ENCODE assay signal across 1 cellular context in the genomic region with DNA sequence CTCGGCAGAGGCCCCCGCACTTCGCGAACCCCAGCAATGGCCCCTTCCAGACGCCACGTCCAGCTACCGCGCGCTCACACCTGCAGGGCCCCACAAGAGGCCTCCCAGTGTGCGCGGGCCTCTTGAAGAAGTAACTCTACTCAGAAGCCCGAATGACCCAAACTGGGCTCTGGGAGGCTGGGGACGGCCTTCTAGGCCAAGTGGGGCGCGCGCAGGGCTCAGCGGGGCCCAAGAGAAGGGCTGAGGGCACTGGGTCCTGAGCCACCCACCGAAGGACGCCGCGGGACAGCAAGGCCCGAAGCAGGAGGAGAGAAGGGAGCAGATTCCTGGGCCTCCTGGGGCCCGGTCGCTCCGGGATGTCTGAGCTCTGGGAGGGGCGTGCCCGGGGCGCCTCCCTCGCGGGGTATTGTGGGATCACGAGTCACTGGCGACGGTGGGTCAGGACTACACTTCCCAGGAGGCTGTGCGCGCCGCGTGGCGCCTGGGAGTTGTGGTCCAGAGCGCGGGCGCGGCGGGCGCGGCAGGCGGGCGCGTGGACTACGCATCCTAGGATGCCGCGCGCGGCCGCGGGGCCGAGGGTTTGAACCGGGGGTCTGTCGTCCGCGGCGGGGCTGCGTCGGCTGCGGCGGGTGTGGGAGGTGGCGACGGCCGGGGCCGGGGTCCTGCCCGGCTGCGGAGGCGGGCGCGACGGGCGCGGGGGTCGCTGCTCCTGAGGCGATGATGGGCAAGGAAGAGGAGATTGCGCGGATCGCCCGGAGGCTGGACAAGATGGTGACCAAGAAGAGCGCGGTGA.
TF ChIP-seq lines count a peak whose summit lies in the region.

A gene (plus strand): TSS at position 603 of the 793 bp plus-strand sequence. CDS start 115 bp downstream, at position 718.

TF ChIP-seq in HEK293, 187 proteins besides CTCF, POLR2A, EP300 and RAD21 (continued from another document and continues in another):
- TF ChIP-seq ZNF138 (tag by site-specific recombination; IDR thresholded peaks at IDR 0.05; ENCODE audit: borderline replicate concordance) = no peak
- peak; percentile 85 for TF ChIP-seq ZNF335 (tag by site-specific recombination; conservative IDR thresholded peaks at IDR 0.05)
- no peak for TF ChIP-seq ZNF214 (tag by site-specific recombination; IDR thresholded peaks at IDR 0.05; ENCODE audit: borderline replicate concordance)
- TF ChIP-seq ZNF707 (tag by site-specific recombination; IDR thresholded peaks at IDR 0.05) = no peak
- TF ChIP-seq ZNF266 (tag by site-specific recombination; IDR thresholded peaks at IDR 0.05; ENCODE audit: low read depth) = no peak
- TF ChIP-seq, protein P1, sequence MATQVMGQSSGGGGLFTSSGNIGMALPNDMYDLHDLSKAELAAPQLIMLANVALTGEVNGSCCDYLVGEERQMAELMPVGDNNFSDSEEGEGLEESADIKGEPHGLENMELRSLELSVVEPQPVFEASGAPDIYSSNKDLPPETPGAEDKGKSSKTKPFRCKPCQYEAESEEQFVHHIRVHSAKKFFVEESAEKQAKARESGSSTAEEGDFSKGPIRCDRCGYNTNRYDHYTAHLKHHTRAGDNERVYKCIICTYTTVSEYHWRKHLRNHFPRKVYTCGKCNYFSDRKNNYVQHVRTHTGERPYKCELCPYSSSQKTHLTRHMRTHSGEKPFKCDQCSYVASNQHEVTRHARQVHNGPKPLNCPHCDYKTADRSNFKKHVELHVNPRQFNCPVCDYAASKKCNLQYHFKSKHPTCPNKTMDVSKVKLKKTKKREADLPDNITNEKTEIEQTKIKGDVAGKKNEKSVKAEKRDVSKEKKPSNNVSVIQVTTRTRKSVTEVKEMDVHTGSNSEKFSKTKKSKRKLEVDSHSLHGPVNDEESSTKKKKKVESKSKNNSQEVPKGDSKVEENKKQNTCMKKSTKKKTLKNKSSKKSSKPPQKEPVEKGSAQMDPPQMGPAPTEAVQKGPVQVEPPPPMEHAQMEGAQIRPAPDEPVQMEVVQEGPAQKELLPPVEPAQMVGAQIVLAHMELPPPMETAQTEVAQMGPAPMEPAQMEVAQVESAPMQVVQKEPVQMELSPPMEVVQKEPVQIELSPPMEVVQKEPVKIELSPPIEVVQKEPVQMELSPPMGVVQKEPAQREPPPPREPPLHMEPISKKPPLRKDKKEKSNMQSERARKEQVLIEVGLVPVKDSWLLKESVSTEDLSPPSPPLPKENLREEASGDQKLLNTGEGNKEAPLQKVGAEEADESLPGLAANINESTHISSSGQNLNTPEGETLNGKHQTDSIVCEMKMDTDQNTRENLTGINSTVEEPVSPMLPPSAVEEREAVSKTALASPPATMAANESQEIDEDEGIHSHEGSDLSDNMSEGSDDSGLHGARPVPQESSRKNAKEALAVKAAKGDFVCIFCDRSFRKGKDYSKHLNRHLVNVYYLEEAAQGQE (tag by site-specific recombination; IDR thresholded peaks at IDR 0.05) = 0 out of 2 replicates have a peak, but pooled peaks have one; percentile 42
- TF ChIP-seq ZNF510 (tag by site-specific recombination; IDR thresholded peaks at IDR 0.05; ENCODE audit: insufficient replicate concordance) = no peak
- TF ChIP-seq ZNF791 (tag by site-specific recombination; IDR thresholded peaks at IDR 0.05) = no peak
- TF ChIP-seq ZNF610 (tag by site-specific recombination; IDR thresholded peaks at IDR 0.05; ENCODE audit: borderline replicate concordance) = no peak
- TF ChIP-seq KLF7 (tag by site-specific recombination; IDR thresholded peaks at IDR 0.05; ENCODE audit: borderline replicate concordance) = peak; percentile 76; the same call in 1 of the 2 replicates
- 0 out of 2 replicates have a peak, but pooled peaks have one; percentile 18 for TF ChIP-seq ZFP37 (tag by site-specific recombination; IDR thresholded peaks at IDR 0.05)
- TF ChIP-seq SCRT2 (tag by site-specific recombination; IDR thresholded peaks at IDR 0.05) = no peak
- TF ChIP-seq, protein P2, sequence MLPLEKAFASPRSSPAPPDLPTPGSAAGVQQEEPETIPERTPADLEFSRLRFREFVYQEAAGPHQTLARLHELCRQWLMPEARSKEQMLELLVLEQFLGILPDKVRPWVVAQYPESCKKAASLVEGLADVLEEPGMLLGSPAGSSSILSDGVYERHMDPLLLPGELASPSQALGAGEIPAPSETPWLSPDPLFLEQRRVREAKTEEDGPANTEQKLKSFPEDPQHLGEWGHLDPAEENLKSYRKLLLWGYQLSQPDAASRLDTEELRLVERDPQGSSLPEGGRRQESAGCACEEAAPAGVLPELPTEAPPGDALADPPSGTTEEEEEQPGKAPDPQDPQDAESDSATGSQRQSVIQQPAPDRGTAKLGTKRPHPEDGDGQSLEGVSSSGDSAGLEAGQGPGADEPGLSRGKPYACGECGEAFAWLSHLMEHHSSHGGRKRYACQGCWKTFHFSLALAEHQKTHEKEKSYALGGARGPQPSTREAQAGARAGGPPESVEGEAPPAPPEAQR (tag by site-specific recombination; IDR thresholded peaks at IDR 0.05) = 0 out of 2 replicates have a peak, but pooled peaks have one; percentile 56
- TF ChIP-seq ZNF433 (tag by site-specific recombination; IDR thresholded peaks at IDR 0.05; ENCODE audit: low read depth) = no peak
- no peak for TF ChIP-seq ZNF571 (tag by site-specific recombination; IDR thresholded peaks at IDR 0.05)
- no peak for TF ChIP-seq ZNF747 (tag by site-specific recombination; IDR thresholded peaks at IDR 0.05)
- no peak for TF ChIP-seq ZNF184 (tag by site-specific recombination; IDR thresholded peaks at IDR 0.05)
- no peak for TF ChIP-seq FEZF1 (tag by site-specific recombination; IDR thresholded peaks at IDR 0.05)
- TF ChIP-seq ZNF274 (IDR thresholded peaks at IDR 0.05; ENCODE audit: low read length) = no peak
- no peak for TF ChIP-seq ZNF274 (tag by site-specific recombination; IDR thresholded peaks at IDR 0.05; ENCODE audit: borderline replicate concordance)
- peak; percentile 14; the same call in 1 of the 2 replicates for TF ChIP-seq ZSCAN30 (tag by site-specific recombination; IDR thresholded peaks at IDR 0.05)
- no peak for TF ChIP-seq ZNF664 (tag by site-specific recombination; IDR thresholded peaks at IDR 0.05)
- peak; percentile 82 for TF ChIP-seq ZBTB17 (tag by site-specific recombination; IDR thresholded peaks at IDR 0.05)
- TF ChIP-seq BCL11B (tag by site-specific recombination; IDR thresholded peaks at IDR 0.05; ENCODE audit: low read depth) = no peak
- TF ChIP-seq, protein P3, sequence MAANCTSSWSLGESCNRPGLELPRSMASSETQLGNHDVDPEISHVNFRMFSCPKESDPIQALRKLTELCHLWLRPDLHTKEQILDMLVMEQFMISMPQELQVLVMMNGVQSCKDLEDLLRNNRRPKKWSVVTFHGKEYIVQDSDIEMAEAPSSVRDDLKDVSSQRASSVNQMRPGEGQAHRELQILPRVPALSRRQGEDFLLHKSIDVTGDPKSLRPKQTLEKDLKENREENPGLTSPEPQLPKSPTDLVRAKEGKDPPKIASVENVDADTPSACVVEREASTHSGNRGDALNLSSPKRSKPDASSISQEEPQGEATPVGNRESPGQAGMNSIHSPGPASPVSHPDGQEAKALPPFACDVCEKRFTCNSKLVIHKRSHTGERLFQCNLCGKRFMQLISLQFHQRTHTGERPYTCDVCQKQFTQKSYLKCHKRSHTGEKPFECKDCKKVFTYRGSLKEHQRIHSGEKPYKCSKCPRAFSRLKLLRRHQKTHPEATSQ (tag by site-specific recombination; IDR thresholded peaks at IDR 0.05) = no peak
- TF ChIP-seq, protein P4, sequence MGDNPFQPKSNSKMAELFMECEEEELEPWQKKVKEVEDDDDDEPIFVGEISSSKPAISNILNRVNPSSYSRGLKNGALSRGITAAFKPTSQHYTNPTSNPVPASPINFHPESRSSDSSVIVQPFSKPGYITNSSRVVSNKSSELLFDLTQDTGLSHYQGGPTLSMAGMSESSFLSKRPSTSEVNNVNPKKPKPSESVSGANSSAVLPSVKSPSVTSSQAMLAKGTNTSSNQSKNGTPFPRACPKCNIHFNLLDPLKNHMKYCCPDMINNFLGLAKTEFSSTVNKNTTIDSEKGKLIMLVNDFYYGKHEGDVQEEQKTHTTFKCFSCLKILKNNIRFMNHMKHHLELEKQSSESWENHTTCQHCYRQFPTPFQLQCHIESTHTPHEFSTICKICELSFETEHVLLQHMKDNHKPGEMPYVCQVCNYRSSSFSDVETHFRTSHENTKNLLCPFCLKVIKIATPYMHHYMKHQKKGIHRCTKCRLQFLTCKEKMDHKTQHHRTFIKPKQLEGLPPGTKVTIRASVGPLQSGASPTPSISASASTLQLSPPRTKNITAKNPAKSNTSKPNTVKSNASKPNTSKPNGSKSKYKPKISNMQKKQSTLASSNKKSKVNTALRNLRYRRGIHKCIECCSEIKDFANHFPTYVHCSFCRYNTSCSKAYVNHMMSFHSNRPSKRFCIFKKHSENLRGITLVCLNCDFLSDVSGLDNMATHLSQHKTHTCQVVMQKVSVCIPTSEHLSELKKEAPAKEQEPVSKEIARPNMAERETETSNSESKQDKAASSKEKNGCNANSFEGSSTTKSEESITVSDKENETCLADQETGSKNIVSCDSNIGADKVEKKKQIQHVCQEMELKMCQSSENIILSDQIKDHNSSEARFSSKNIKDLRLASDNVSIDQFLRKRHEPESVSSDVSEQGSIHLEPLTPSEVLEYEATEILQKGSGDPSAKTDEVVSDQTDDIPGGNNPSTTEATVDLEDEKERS (tag by site-specific recombination; IDR thresholded peaks at IDR 0.05) = no peak
- no peak for TF ChIP-seq ZNF549 (tag by site-specific recombination; IDR thresholded peaks at IDR 0.05)
- no peak for TF ChIP-seq ZNF701 (tag by site-specific recombination; IDR thresholded peaks at IDR 0.05)
- TF ChIP-seq ZNF830 (tag by site-specific recombination; IDR thresholded peaks at IDR 0.05; ENCODE audit: low read depth) = no peak
- TF ChIP-seq ZNF768 (tag by site-specific recombination; IDR thresholded peaks at IDR 0.05) = no peak
- TF ChIP-seq ZNF423 (tag by site-specific recombination; IDR thresholded peaks at IDR 0.05) = peak; percentile 96
- no peak; the same call in 1 of the 2 replicates for TF ChIP-seq ZFHX2 (tag by site-specific recombination; conservative IDR thresholded peaks at IDR 0.05)
- TF ChIP-seq ZNF501 (tag by site-specific recombination; IDR thresholded peaks at IDR 0.05) = no peak
- no peak for TF ChIP-seq ZNF239 (tag by site-specific recombination; IDR thresholded peaks at IDR 0.05)
- TF ChIP-seq, protein P5, sequence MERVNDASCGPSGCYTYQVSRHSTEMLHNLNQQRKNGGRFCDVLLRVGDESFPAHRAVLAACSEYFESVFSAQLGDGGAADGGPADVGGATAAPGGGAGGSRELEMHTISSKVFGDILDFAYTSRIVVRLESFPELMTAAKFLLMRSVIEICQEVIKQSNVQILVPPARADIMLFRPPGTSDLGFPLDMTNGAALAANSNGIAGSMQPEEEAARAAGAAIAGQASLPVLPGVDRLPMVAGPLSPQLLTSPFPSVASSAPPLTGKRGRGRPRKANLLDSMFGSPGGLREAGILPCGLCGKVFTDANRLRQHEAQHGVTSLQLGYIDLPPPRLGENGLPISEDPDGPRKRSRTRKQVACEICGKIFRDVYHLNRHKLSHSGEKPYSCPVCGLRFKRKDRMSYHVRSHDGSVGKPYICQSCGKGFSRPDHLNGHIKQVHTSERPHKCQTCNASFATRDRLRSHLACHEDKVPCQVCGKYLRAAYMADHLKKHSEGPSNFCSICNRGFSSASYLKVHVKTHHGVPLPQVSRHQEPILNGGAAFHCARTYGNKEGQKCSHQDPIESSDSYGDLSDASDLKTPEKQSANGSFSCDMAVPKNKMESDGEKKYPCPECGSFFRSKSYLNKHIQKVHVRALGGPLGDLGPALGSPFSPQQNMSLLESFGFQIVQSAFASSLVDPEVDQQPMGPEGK (tag by site-specific recombination; IDR thresholded peaks at IDR 0.05) = peak; percentile 59
- TF ChIP-seq ZNF202 (tag by site-specific recombination; IDR thresholded peaks at IDR 0.05; ENCODE audit: borderline replicate concordance) = no peak
- TF ChIP-seq, protein P6, sequence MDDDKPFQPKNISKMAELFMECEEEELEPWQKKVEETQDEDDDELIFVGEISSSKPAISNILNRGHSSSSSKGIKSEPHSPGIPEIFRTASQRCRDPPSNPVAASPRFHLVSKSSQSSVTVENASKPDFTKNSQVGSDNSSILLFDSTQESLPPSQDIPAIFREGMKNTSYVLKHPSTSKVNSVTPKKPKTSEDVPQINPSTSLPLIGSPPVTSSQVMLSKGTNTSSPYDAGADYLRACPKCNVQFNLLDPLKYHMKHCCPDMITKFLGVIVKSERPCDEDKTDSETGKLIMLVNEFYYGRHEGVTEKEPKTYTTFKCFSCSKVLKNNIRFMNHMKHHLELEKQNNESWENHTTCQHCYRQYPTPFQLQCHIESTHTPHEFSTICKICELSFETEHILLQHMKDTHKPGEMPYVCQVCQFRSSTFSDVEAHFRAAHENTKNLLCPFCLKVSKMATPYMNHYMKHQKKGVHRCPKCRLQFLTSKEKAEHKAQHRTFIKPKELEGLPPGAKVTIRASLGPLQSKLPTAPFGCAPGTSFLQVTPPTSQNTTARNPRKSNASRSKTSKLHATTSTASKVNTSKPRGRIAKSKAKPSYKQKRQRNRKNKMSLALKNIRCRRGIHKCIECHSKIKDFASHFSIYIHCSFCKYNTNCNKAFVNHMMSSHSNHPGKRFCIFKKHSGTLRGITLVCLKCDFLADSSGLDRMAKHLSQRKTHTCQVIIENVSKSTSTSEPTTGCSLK (tag by site-specific recombination; IDR thresholded peaks at IDR 0.05) = no peak
- peak; percentile 97 for TF ChIP-seq GLIS1 (tag by site-specific recombination; IDR thresholded peaks at IDR 0.05)
- peak; percentile 87 for TF ChIP-seq ZFP69B (tag by site-specific recombination; IDR thresholded peaks at IDR 0.05)
